ENCODE assay signal across 10 cellular contexts in genomic region chr14:30873308-30874119, GRCh38. TPM values are rescaled to one million over a fixed set of nuclear protein-coding genes. Genes with fewer than 3 reads are reported as not detected.
DNase-seq lines count a peak whose midpoint lies in the region; ATAC-seq and TF ChIP-seq lines count a peak whose summit lies in the region.
"Had no signal": no experiment of that assay in that cellular context is flagged by ENCODE, and none has a peak within 500 bp of the region (broad histone marks: within the 10 kb centered on the region; RNA-seq: fewer than 3 reads in every experiment).

No MANE protein-coding gene starts in this region.

- H3K27me3 ChIP-seq in CD4-positive, alpha-beta T cell (ENCODE audit: control insufficient read depth, insufficient read depth, low read length), result peaks cover 62% of the 10 kb centered on the region
- H3K27me3 ChIP-seq in HUES48 (ENCODE audit: control insufficient read depth, insufficient read depth, low read length) (peaks cover 45% of the 10 kb centered on the region), neural cell (ENCODE audit: insufficient read depth, low read depth, low read length) (peaks cover 34% of the 10 kb centered on the region)

- no peak overlapping the region for H3K27ac ChIP-seq in CD4-positive, alpha-beta T cell (ENCODE audit: low read depth, low read length)
- H3K27ac ChIP-seq in HUES48 (ENCODE audit: low read depth, low read length), result no peak overlapping the region
- H3K27ac ChIP-seq in caudate nucleus (ENCODE audit: low read depth, low read length), result peak overlapping the region; percentile 39
- H3K27ac ChIP-seq in neural cell (ENCODE audit: low read length), result no peak overlapping the region
- H3K27ac ChIP-seq: neutrophil, RWPE1 had no signal

- no peak for DNase-seq in CD4-positive, alpha-beta T cell
- DNase-seq in caudate nucleus (lab: John Stamatoyannopoulos, UW), result peak in 5 of 61 donors; percentile 5 to 49 (median 41)
- no peak for DNase-seq in germinal center (ENCODE audit: low spot score)
- no peak for DNase-seq in H4 (ENCODE audit: low spot score)

- TF ChIP-seq EP300 in neural cell (conservative IDR thresholded peaks at IDR 0.05; ENCODE audit: poor library complexity, severe bottlenecking), result no peak

- peaks cover 33% of the 10 kb centered on the region for H3K4me1 ChIP-seq in HUES48 (ENCODE audit: control insufficient read depth, insufficient read depth, low read length)

- peaks cover 74% of the 10 kb centered on the region for H3K27me3 Mint-ChIP-seq in CD4-positive, alpha-beta T cell

- no peaks in the 10 kb centered on the region for H3K9me2 ChIP-seq in neural cell (ENCODE audit: insufficient read depth, low read length)

- no peak for TF ChIP-seq RAD21 in neural cell (conservative IDR thresholded peaks at IDR 0.05)

- H3K36me3 Mint-ChIP-seq in CD4-positive, alpha-beta T cell (ENCODE audit: low read depth), result no peaks in the 10 kb centered on the region

- H3K9me3 ChIP-seq in CD4-positive, alpha-beta T cell (ENCODE audit: control insufficient read depth, low read length), result no peaks in the 10 kb centered on the region
- H3K9me3 ChIP-seq in HUES48 (ENCODE audit: control insufficient read depth, insufficient read depth, low read length) (no peaks in the 10 kb centered on the region), neural cell (ENCODE audit: low read length) (no peaks in the 10 kb centered on the region)
- H3K9me3 ChIP-seq: neutrophil had no signal

- H3K9ac ChIP-seq in HUES48 (ENCODE audit: low read depth, low read length) (no peak overlapping the region), neural cell (ENCODE audit: low read length) (peak overlapping the region; percentile 74)

- POLR2A ChIA-PET in CD4-positive, alpha-beta T cell (lab: Charles Lee), result interaction anchor here (0.9 kb wide), 1 partner anchor 49 kb away, joined by 3 read pairs; no protein-coding TSS in a partner anchor

- no peak overlapping the region for H3K4me2 ChIP-seq in neural cell (ENCODE audit: low read length)

- peaks cover 13% of the 10 kb centered on the region for H3K4me1 Mint-ChIP-seq in CD4-positive, alpha-beta T cell (ENCODE audit: low read depth)

- peaks cover 4% of the 10 kb centered on the region for H3F3A ChIP-seq in neural cell (ENCODE audit: insufficient read depth, low read length, poor library complexity, severe bottlenecking)

- TF ChIP-seq CTCF in CD4-positive, alpha-beta T cell (IDR thresholded peaks at IDR 0.05), result no peak
- no peak for TF ChIP-seq CTCF in neural cell (IDR thresholded peaks at IDR 0.05; ENCODE audit: poor library complexity, severe bottlenecking)

- peaks cover 9% of the 10 kb centered on the region for H3K36me3 ChIP-seq in HUES48 (ENCODE audit: control insufficient read depth, insufficient read depth, low read length)
- no peaks in the 10 kb centered on the region for H3K36me3 ChIP-seq in neural cell (ENCODE audit: insufficient read depth, low read length)
- H3K36me3 ChIP-seq: neutrophil had no signal

- H4K20me1 ChIP-seq in neural cell (ENCODE audit: insufficient read depth), result no peaks in the 10 kb centered on the region

- H2AFZ ChIP-seq in neural cell (ENCODE audit: low read depth, low read length), result no peak overlapping the region

- intact Hi-C loops in CD4-positive, alpha-beta T cell (cut with DNase I, micrococcal nuclease), result no loop called here

- H3K9me3 Mint-ChIP-seq in CD4-positive, alpha-beta T cell, result no peaks in the 10 kb centered on the region

- peak overlapping the region; percentile 34 for H3K4me3 Mint-ChIP-seq in CD4-positive, alpha-beta T cell

- H3K4me3 ChIP-seq in HUES48 (ENCODE audit: low read depth, low read length) (peak overlapping the region; percentile 58), neural cell (ENCODE audit: low read length) (peak overlapping the region; percentile 92)

- H3K79me2 ChIP-seq in neural cell (replicated peaks; ENCODE audit: insufficient read depth, low read length), result no peaks in the 10 kb centered on the region

- H3K27ac Mint-ChIP-seq in CD4-positive, alpha-beta T cell, result no peak overlapping the region

- CTCF ChIA-PET in CD4-positive, alpha-beta T cell (lab: Charles Lee), result no interaction called here

- no peak for ATAC-seq in CD4-positive, alpha-beta T cell (ENCODE audit: poor library complexity)
- no peak for ATAC-seq in GM19452 (IDR thresholded peaks at IDR 0.05; ENCODE audit: unreplicated experiment)
- ATAC-seq in GM18520 (IDR thresholded peaks at IDR 0.05; ENCODE audit: unreplicated experiment), result no peak

TF ChIP-seq in neural cell, 6 proteins besides CTCF, POLR2A, EP300 and RAD21:
- no peak for TF ChIP-seq MXI1 (conservative IDR thresholded peaks at IDR 0.05; ENCODE audit: poor library complexity, severe bottlenecking)
- no peak for TF ChIP-seq TAF1 (IDR thresholded peaks at IDR 0.05; ENCODE audit: low read depth)
- TF ChIP-seq EZH2 (IDR thresholded peaks at IDR 0.05; ENCODE audit: borderline replicate concordance, insufficient read depth, low read length, poor library complexity, severe bottlenecking), result no peak
- no peak for TF ChIP-seq POLR2AphosphoS5 (IDR thresholded peaks at IDR 0.05)
- no peak for TF ChIP-seq SMC3 (conservative IDR thresholded peaks at IDR 0.05; ENCODE audit: poor library complexity)
- TF ChIP-seq REST (IDR thresholded peaks at IDR 0.05; ENCODE audit: borderline replicate concordance), result no peak

RNA-seq across cellular contexts. Expression of gene COCH, which starts 0.8 kb away (rescaled TPM):
- not detected for total RNA-seq in CD4-positive, alpha-beta T cell
- polyA plus RNA-seq in neural cell, result 39.9 and 45.0 TPM in 2 replicates
- 35.0 and 35.3 TPM in 2 replicates for polyA minus RNA-seq in neural cell
- not detected in 2 replicates for total RNA-seq in H4 (2014; rRNA removed; shearing (Covaris generic))
